ENCODE assay signal across 9 cellular contexts in genomic region chr11:64244966-64245365, GRCh38. TPM values are rescaled to one million over a fixed set of nuclear protein-coding genes. Genes with fewer than 3 reads are reported as not detected.
DNase-seq lines count a peak whose midpoint lies in the region; ATAC-seq, FAIRE-seq and TF ChIP-seq lines count a peak whose summit lies in the region.
"Had no signal": no experiment of that assay in that cellular context is flagged by ENCODE, and none has a peak within 500 bp of the region (broad histone marks: within the 10 kb centered on the region; RNA-seq: fewer than 3 reads in every experiment).

No MANE protein-coding gene starts in this region.

- peak overlapping the region; percentile 99 to 100 for H3K27ac ChIP-seq in A549
- peak overlapping the region; percentile 86 for H3K27ac ChIP-seq in HUES48 (ENCODE audit: low read depth, low read length)

- 33% methylated on average over 4 of the region's 6 CpGs for WGBS in A549 (ENCODE audit: missing lambda C conversion rate)

- ATAC-seq in A549: no peak
- ATAC-seq in HG03469 (IDR thresholded peaks at IDR 0.05; ENCODE audit: unreplicated experiment): no peak

- POLR2A ChIA-PET in A549 (lab: Yijun Ruan, JAX): interaction anchor here (0.6 to 6.0 kb wide), 5 partner anchors 25 to 108 kb away, joined by 3 to 53 read pairs (median 10); partner anchors contain the start of genes ESRRA and STIP1

- peaks cover 43% of the 10 kb centered on the region for H3K4me1 ChIP-seq in A549
- peaks cover 26% of the 10 kb centered on the region for H3K4me1 ChIP-seq in HUES48 (ENCODE audit: control insufficient read depth, insufficient read depth, low read length)
- peaks cover 37% of the 10 kb centered on the region for H3K4me1 ChIP-seq in mucosa of stomach (ENCODE audit: control insufficient read depth, insufficient read depth, low read length)

- no peak for TF ChIP-seq POLR2A in A549 (IDR thresholded peaks at IDR 0.05; ENCODE audit: low read length)

- peak overlapping the region; percentile 84 for H3K4me3 ChIP-seq in A549
- peak overlapping the region; percentile 93; the same call in 1 of the 2 replicates for H3K4me3 ChIP-seq in HUES48 (ENCODE audit: low read depth, low read length)
- peak overlapping the region; percentile 99 for H3K4me3 ChIP-seq in bronchial epithelial cell (ENCODE audit: low read depth, low read length)
- no peak overlapping the region for H3K4me3 ChIP-seq in mucosa of stomach (ENCODE audit: low read length)

- H3K36me3 ChIP-seq in HUES48 (ENCODE audit: control insufficient read depth, insufficient read depth, low read length) (peaks cover 16% of the 10 kb centered on the region), bronchial epithelial cell (ENCODE audit: control insufficient read depth, insufficient read depth, low read length) (peaks cover 11% of the 10 kb centered on the region), mucosa of stomach (ENCODE audit: control insufficient read depth, insufficient read depth, low read length) (no peaks in the 10 kb centered on the region)

- no peak for TF ChIP-seq EP300 in A549 (IDR thresholded peaks at IDR 0.05)

- peak overlapping the region; percentile 100 for H3K4me2 ChIP-seq in A549

- no peak for TF ChIP-seq RAD21 in A549 (conservative IDR thresholded peaks at IDR 0.05 in 1 of 2, IDR thresholded peaks at IDR 0.05 in 1 of 2)

- FAIRE-seq in A549 (lab: Jason Lieb, UNC): no peak
- no peak for FAIRE-seq in bronchial epithelial cell (lab: Jason Lieb, UNC)

- H3K9me3 ChIP-seq in A549 (no peaks in the 10 kb centered on the region), HUES48 (ENCODE audit: control insufficient read depth, insufficient read depth, low read length) (no peaks in the 10 kb centered on the region), mucosa of stomach (ENCODE audit: control insufficient read depth, low read length) (no peaks in the 10 kb centered on the region)

- H3K27me3 ChIP-seq in HUES48 (ENCODE audit: control insufficient read depth, insufficient read depth, low read length): no peaks in the 10 kb centered on the region
- H3K27me3 ChIP-seq in bronchial epithelial cell (ENCODE audit: control insufficient read depth, insufficient read depth, low read length): no peaks in the 10 kb centered on the region
- no peaks in the 10 kb centered on the region for H3K27me3 ChIP-seq in mucosa of stomach (ENCODE audit: control insufficient read depth, insufficient read depth, low read length)

- H3K9ac ChIP-seq in HUES48 (ENCODE audit: low read depth, low read length) (no peak overlapping the region), mucosa of stomach (ENCODE audit: low read length) (peak overlapping the region; percentile 73)

- DNase-seq in A549 (ENCODE audit: low read depth in 1 of 2, low spot score in 1 of 2): no peak
- no peak for DNase-seq in bronchial epithelial cell (ENCODE audit: low read depth)
- DNase-seq in NCI-H2227 (lab: John Stamatoyannopoulos, UW; ENCODE audit: unreplicated experiment): no peak
- DNase-seq in NCI-H526 treated with DMSO at 0.1 percent for 48 hours (lab: John Stamatoyannopoulos, UW): no peak
- DNase-seq in NK-92 treated with Interleukin-12 subunit alpha and Interleukin-12 subunit beta, amount 100 ng/mL, for 24 hours (lab: John Stamatoyannopoulos, UW): no peak
- DNase-seq: NCI-H1105 had no signal

- CTCF ChIA-PET in A549 (lab: Yijun Ruan, JAX): interaction anchor here (0.9 to 12.2 kb wide), 5 partner anchors 20 to 110 kb away, joined by 3 to 220 read pairs (median 6); partner anchors contain the start of genes CATSPERZ and ESRRA

- TF ChIP-seq CTCF in A549 (IDR thresholded peaks at IDR 0.05) (no peak), bronchial epithelial cell (IDR thresholded peaks at IDR 0.05; ENCODE audit: insufficient read depth, low read length, severe bottlenecking) (no peak)

TF ChIP-seq in A549, 52 proteins besides CTCF, POLR2A, EP300 and RAD21:
- TF ChIP-seq NR3C1 (IDR thresholded peaks at IDR 0.05) (no peak), GATA3 (IDR thresholded peaks at IDR 0.05; ENCODE audit: borderline replicate concordance) (no peak), ZC3H11A (IDR thresholded peaks at IDR 0.05) (0 out of 2 replicates have a peak, but pooled peaks have one; percentile 9), ATOH8 (CRISPR knock-in tag; IDR thresholded peaks at IDR 0.05; ENCODE audit: low read depth) (no peak), JUN (IDR thresholded peaks at IDR 0.05) (0 out of 5 replicates have a peak, but pooled peaks of 1 of the 2 experiments have one; percentile 16)

RNA-seq across cellular contexts. Expression of gene PPP1R14B, which starts 1.8 kb away (rescaled TPM):
- polyA plus RNA-seq in A549 (2011; rRNA removed) (129 and 154 TPM in 2 replicates), A549 (2017; fragmentation: RNase III; extraction: RNeasy Plus Mini Kit Qiagen cat#74134 plus additional on column Dnase treatment) (152 to 155 TPM (median 152 TPM) in 3 replicates)
- 385 and 411 TPM in 2 replicates for polyA plus RNA-seq in A549 (2012; cell fraction: cytosol; rRNA removed)
- 243 and 262 TPM in 2 replicates for polyA plus RNA-seq in A549 (2012; cell fraction: nucleus; rRNA removed)
- polyA minus RNA-seq in A549 (2011; rRNA and poly(A)+ RNA removed): 77.8 and 94.5 TPM in 2 replicates
- total RNA-seq in bronchial epithelial cell: 392 and 481 TPM in 2 replicates

RNA-seq across cellular contexts. Expression of gene FKBP2, which starts 4.1 kb away (rescaled TPM):
- polyA plus RNA-seq in A549 (2011; rRNA removed) (40.5 and 41.4 TPM in 2 replicates), A549 (2017; fragmentation: RNase III; extraction: RNeasy Plus Mini Kit Qiagen cat#74134 plus additional on column Dnase treatment) (131 to 142 TPM (median 136 TPM) in 3 replicates)
- 114 and 125 TPM in 2 replicates for polyA plus RNA-seq in A549 (2012; cell fraction: cytosol; rRNA removed)
- 54.1 and 55.7 TPM in 2 replicates for polyA plus RNA-seq in A549 (2012; cell fraction: nucleus; rRNA removed)
- 27.7 and 31.9 TPM in 2 replicates for polyA minus RNA-seq in A549 (2011; rRNA and poly(A)+ RNA removed)
- 45.0 and 91.1 TPM in 2 replicates for total RNA-seq in bronchial epithelial cell

RNA-seq across cellular contexts. Expression of gene PLCB3, which starts 6.4 kb away (rescaled TPM):
- 8.8 and 9.9 TPM in 2 replicates for polyA plus RNA-seq in A549 (2011; rRNA removed)
- polyA plus RNA-seq in A549 (2012; cell fraction: cytosol; rRNA removed): 22.3 and 28.0 TPM in 2 replicates
- polyA plus RNA-seq in A549 (2012; cell fraction: nucleus; rRNA removed): 55.6 and 59.6 TPM in 2 replicates
- 19.2 to 21.3 TPM (median 21.2 TPM) in 3 replicates for polyA plus RNA-seq in A549 (2017; fragmentation: RNase III; extraction: RNeasy Plus Mini Kit Qiagen cat#74134 plus additional on column Dnase treatment)
- 17.1 and 22.3 TPM in 2 replicates for polyA minus RNA-seq in A549 (2011; rRNA and poly(A)+ RNA removed)
- total RNA-seq in bronchial epithelial cell: 20.8 and 33.3 TPM in 2 replicates

RNA-seq across cellular contexts. Expression of gene VEGFB, which starts 10.6 kb away (rescaled TPM):
- 6.8 and 10.9 TPM in 2 replicates for polyA plus RNA-seq in A549 (2011; rRNA removed)
- 21.9 and 26.1 TPM in 2 replicates for polyA plus RNA-seq in A549 (2012; cell fraction: cytosol; rRNA removed)
- 10.8 and 17.3 TPM in 2 replicates for polyA plus RNA-seq in A549 (2012; cell fraction: nucleus; rRNA removed)
- polyA plus RNA-seq in A549 (2017; fragmentation: RNase III; extraction: RNeasy Plus Mini Kit Qiagen cat#74134 plus additional on column Dnase treatment): 24.6 to 26.7 TPM (median 26.5 TPM) in 3 replicates
- 7.2 and 9.9 TPM in 2 replicates for polyA minus RNA-seq in A549 (2011; rRNA and poly(A)+ RNA removed)
- total RNA-seq in bronchial epithelial cell: 6.7 and 12.4 TPM in 2 replicates

RNA-seq across cellular contexts. Expression of gene DNAJC4, which starts 14.6 kb away (rescaled TPM):
- 8.9 and 9.8 TPM in 2 replicates for polyA plus RNA-seq in A549 (2011; rRNA removed)
- polyA plus RNA-seq in A549 (2012; cell fraction: cytosol; rRNA removed): 10.6 and 16.8 TPM in 2 replicates
- polyA plus RNA-seq in A549 (2012; cell fraction: nucleus; rRNA removed): 21.2 and 25.0 TPM in 2 replicates
- 12.6 to 16.6 TPM (median 16.2 TPM) in 3 replicates for polyA plus RNA-seq in A549 (2017; fragmentation: RNase III; extraction: RNeasy Plus Mini Kit Qiagen cat#74134 plus additional on column Dnase treatment)
- 6.9 and 10.5 TPM in 2 replicates for polyA minus RNA-seq in A549 (2011; rRNA and poly(A)+ RNA removed)
- total RNA-seq in bronchial epithelial cell: 3.4 and 10.1 TPM in 2 replicates
